Comparison of ENCODE assay signal across 15 cellular contexts in genomic region chr7:47711776-47712175, GRCh38.
A peak's percentile ranks its signal among the peaks of the same experiment; 100 is the strongest.
DNase-seq lines count a peak whose midpoint lies in the region; ATAC-seq and TF ChIP-seq lines count a peak whose summit lies in the region.
"Had no signal": no experiment of that assay in that cellular context is flagged by ENCODE, and none has a peak within 500 bp of the region (broad histone marks: within the 10 kb centered on the region; RNA-seq: fewer than 3 reads in every experiment).

No MANE protein-coding gene starts in this region.

- no peak overlapping the region for H4K91ac ChIP-seq in IMR-90 (ENCODE audit: insufficient read depth, low read depth, low read length)

- H3K36me3 Mint-ChIP-seq in stimulated activated effector memory CD8-positive, alpha-beta T cell treated with anti-CD3 and anti-CD28 coated beads, Interleukin-12 subunit alpha, Interleukin-12 subunit beta, amount 100 ng/mL, for 72 hours: no peaks in the 10 kb centered on the region
- H3K36me3 Mint-ChIP-seq: CD4-positive, alpha-beta memory T cell had no signal

- 88% methylated on average over 8 of the region's 12 CpGs; no CpG with 5 or more reads in 1 of the 2 experiments for WGBS in IMR-90 (ENCODE audit: extremely low coverage in 2 of 2, insufficient read length in 1 of 2), 2 experiments

- no peak overlapping the region for H3K56ac ChIP-seq in IMR-90 (ENCODE audit: extremely low read depth, insufficient read depth, low read length)

- H3K4me1 ChIP-seq in IMR-90 (ENCODE audit: control insufficient read depth, insufficient read depth, low read length): peaks cover 3% of the 10 kb centered on the region; the same call in 1 of the 2 replicates
- peaks cover 19% of the 10 kb centered on the region for H3K4me1 ChIP-seq in Panc1 (ENCODE audit: control insufficient read depth, insufficient read depth, low read length)

- H4K8ac ChIP-seq in IMR-90 (ENCODE audit: low read depth in 2 of 2, low read length in 2 of 2): no peak overlapping the region

- no peaks in the 10 kb centered on the region for H3K9me2 ChIP-seq in neural cell (ENCODE audit: insufficient read depth, low read length)

- H3K23ac ChIP-seq in IMR-90 (ENCODE audit: low read depth, low read length): no peak overlapping the region

- dilution Hi-C loops in IMR-90 (cut with HindIII; ENCODE audit: low sequenced_read_pairs, unreplicated experiment): no loop called here

- TF ChIP-seq EP300 in neural cell (conservative IDR thresholded peaks at IDR 0.05; ENCODE audit: poor library complexity, severe bottlenecking): no peak

- H4K5ac ChIP-seq in IMR-90 (ENCODE audit: low read depth, low read length): no peak overlapping the region

- H3K36me3 ChIP-seq in IMR-90 (ENCODE audit: control insufficient read depth, insufficient read depth, low read length) (no peaks in the 10 kb centered on the region), Panc1 (ENCODE audit: control insufficient read depth, insufficient read depth, low read length) (no peaks in the 10 kb centered on the region), neural cell (ENCODE audit: insufficient read depth, low read length) (no peaks in the 10 kb centered on the region)

- POLR2A ChIA-PET in IMR-90 (lab: Charles Lee; ENCODE audit: unreplicated experiment) (no interaction called here), Panc1 (lab: Charles Lee) (interaction anchor here (0.6 to 0.8 kb wide), 2 partner anchors 18 to 91 kb away, joined by 4 to 8 read pairs; no protein-coding TSS in a partner anchor), HEK293T (lab: Yijun Ruan, JAX) (no interaction called here)

- intact Hi-C loops in IMR-90 (cut with micrococcal nuclease): no loop called here
- intact Hi-C loops in Panc1 (cut with micrococcal nuclease; ENCODE audit: unreplicated experiment): no loop called here
- intact Hi-C loops in left colon (cut with DNase I, micrococcal nuclease): no loop called here
- intact Hi-C loops in head of caudate nucleus (cut with DNase I): no loop called here

- peak overlapping the region; percentile 71; the same call in 1 of the 2 replicates for H2AK5ac ChIP-seq in IMR-90 (ENCODE audit: low read depth, low read length)

- H2BK5ac ChIP-seq in IMR-90 (ENCODE audit: low read depth, low read length, poor library complexity, severe bottlenecking): no peak overlapping the region

- TF ChIP-seq CTCF in IMR-90 (conservative IDR thresholded peaks at IDR 0.05; ENCODE audit: low read depth, low read length) (no peak), Panc1 (IDR thresholded peaks at IDR 0.05) (no peak), neural cell (IDR thresholded peaks at IDR 0.05; ENCODE audit: poor library complexity, severe bottlenecking) (no peak)

- no peaks in the 10 kb centered on the region for H3F3A ChIP-seq in neural cell (ENCODE audit: insufficient read depth, low read length, poor library complexity, severe bottlenecking)

- in situ Hi-C loops in IMR-90 (cut with MboI; ENCODE audit: low sequenced_read_pairs): no loop called here
- in situ Hi-C loops in Panc1 (cut with HindIII; ENCODE audit: low pct_unique_long_range_greater_than_20kb, low sequenced_read_pairs): no loop called here

- H3K9ac ChIP-seq in IMR-90 (ENCODE audit: low read depth, low read length): no peak overlapping the region
- no peak overlapping the region for H3K9ac ChIP-seq in neural cell (ENCODE audit: low read length)

- no peak overlapping the region for H2BK20ac ChIP-seq in IMR-90 (ENCODE audit: low read depth, low read length)

- H3K9me1 ChIP-seq in IMR-90 (ENCODE audit: insufficient read depth, low read length): 0 out of 2 replicates have a peak, but pooled peaks cover 3% of the 10 kb centered on the region

- H3K4me2 ChIP-seq in IMR-90 (ENCODE audit: low read depth, low read length) (no peak overlapping the region), neural cell (ENCODE audit: low read length) (no peak overlapping the region)

- H3K9me3 ChIP-seq in IMR-90 (ENCODE audit: control insufficient read depth, insufficient read depth, low read length) (no peaks in the 10 kb centered on the region), Panc1 (ENCODE audit: control insufficient read depth, insufficient read depth, low read depth, low read length) (no peaks in the 10 kb centered on the region), neural cell (ENCODE audit: low read length) (no peaks in the 10 kb centered on the region)

- H4K20me1 ChIP-seq in IMR-90 (ENCODE audit: insufficient read depth, low read length) (no peaks in the 10 kb centered on the region), neural cell (ENCODE audit: insufficient read depth) (no peaks in the 10 kb centered on the region)

- BruUV-seq in IMR-90 (replicated peaks; lab: Mats Ljungman, UMichigan) (no TSS peak), Panc1 (replicated peaks; lab: Mats Ljungman, UMichigan) (no TSS peak)

- no peaks in the 10 kb centered on the region for H3K79me1 ChIP-seq in IMR-90 (ENCODE audit: low read depth in 1 of 2, low read length in 2 of 2)

- TF ChIP-seq RAD21 in IMR-90 (IDR thresholded peaks at IDR 0.05; ENCODE audit: low read length) (no peak), neural cell (conservative IDR thresholded peaks at IDR 0.05) (no peak)

- no peak for TF ChIP-seq POLR2A in IMR-90 (IDR thresholded peaks at IDR 0.05; ENCODE audit: low read depth, low read length)

- H3K4me3 ChIP-seq in IMR-90 (ENCODE audit: insufficient read depth, low read depth, low read length) (no peak overlapping the region), Panc1 (ENCODE audit: low read depth in 2 of 2, low read length in 2 of 2) (no peak overlapping the region), neural cell (ENCODE audit: low read length) (peak overlapping the region; percentile 29)

- peak overlapping the region; percentile 78 for H2AK9ac ChIP-seq in IMR-90 (replicated peaks; ENCODE audit: low read depth, low read length, poor library complexity)

- no peaks in the 10 kb centered on the region for H3K27me3 ChIP-seq in IMR-90 (ENCODE audit: control insufficient read depth, insufficient read depth, low read length)
- H3K27me3 ChIP-seq in Panc1 (ENCODE audit: control insufficient read depth, insufficient read depth, low read length): no peaks in the 10 kb centered on the region
- H3K27me3 ChIP-seq in neural cell (ENCODE audit: insufficient read depth, low read depth, low read length): no peaks in the 10 kb centered on the region

- H2BK120ac ChIP-seq in IMR-90 (ENCODE audit: low read depth, low read length): no peak overlapping the region

- no peaks in the 10 kb centered on the region for H3K9me3 Mint-ChIP-seq in stimulated activated effector memory CD8-positive, alpha-beta T cell treated with anti-CD3 and anti-CD28 coated beads, Interleukin-12 subunit alpha, Interleukin-12 subunit beta, amount 100 ng/mL, for 72 hours
- H3K9me3 Mint-ChIP-seq: CD4-positive, alpha-beta memory T cell had no signal

- H2AFZ ChIP-seq in IMR-90 (replicated peaks; ENCODE audit: low read length, poor library complexity): no peak overlapping the region
- H2AFZ ChIP-seq in neural cell (ENCODE audit: low read depth, low read length): no peak overlapping the region

- H3K27ac Mint-ChIP-seq in stimulated activated effector memory CD8-positive, alpha-beta T cell treated with anti-CD3 and anti-CD28 coated beads, Interleukin-12 subunit alpha, Interleukin-12 subunit beta, amount 100 ng/mL, for 72 hours: no peak overlapping the region
- H3K27ac Mint-ChIP-seq: CD4-positive, alpha-beta memory T cell had no signal

- no peaks in the 10 kb centered on the region for H3K4me1 Mint-ChIP-seq in stimulated activated effector memory CD8-positive, alpha-beta T cell treated with anti-CD3 and anti-CD28 coated beads, Interleukin-12 subunit alpha, Interleukin-12 subunit beta, amount 100 ng/mL, for 72 hours
- H3K4me1 Mint-ChIP-seq: CD4-positive, alpha-beta memory T cell had no signal

- no peak overlapping the region for H3K4me3 Mint-ChIP-seq in stimulated activated effector memory CD8-positive, alpha-beta T cell treated with anti-CD3 and anti-CD28 coated beads, Interleukin-12 subunit alpha, Interleukin-12 subunit beta, amount 100 ng/mL, for 72 hours
- H3K4me3 Mint-ChIP-seq: CD4-positive, alpha-beta memory T cell had no signal

- no peak overlapping the region for H3K14ac ChIP-seq in IMR-90 (replicated peaks; ENCODE audit: low read depth, low read length)

- no peaks in the 10 kb centered on the region for H3K79me2 ChIP-seq in neural cell (replicated peaks; ENCODE audit: insufficient read depth, low read length)

- no peak overlapping the region for H3K4ac ChIP-seq in IMR-90 (ENCODE audit: low read depth, low read length)

- DNase-seq in IMR-90 (no peak), Panc1 (ENCODE audit: low read depth, low spot score) (no peak), left colon (no peak), HEK293T (ENCODE audit: extremely low spot score) (no peak), head of caudate nucleus (no peak)
- DNase-seq in stimulated activated effector memory CD8-positive, alpha-beta T cell treated with anti-CD3 and anti-CD28 coated beads, Interleukin-12 subunit alpha, Interleukin-12 subunit beta, amount 100 ng/mL, for 72 hours (ENCODE audit: low spot score in 2 of 2): no peak
- DNase-seq: C1 segment of cervical spinal cord; Calu3; CD4-positive, alpha-beta memory T cell; COR-L47; DMS53; DMS79 treated with DMSO at 0.1 percent for 48 hours; H7 had no signal

- CTCF ChIA-PET in IMR-90 (lab: Yijun Ruan, JAX): interaction anchor here (0.8 kb wide), 1 partner anchor 199 kb away, joined by 3 read pairs; no protein-coding TSS in a partner anchor
- CTCF ChIA-PET in Panc1 (lab: Charles Lee): interaction anchor here (0.7 kb wide), 1 partner anchor 23 kb away, joined by 14 read pairs; no protein-coding TSS in a partner anchor
- CTCF ChIA-PET in HEK293T (lab: Yijun Ruan, JAX): no interaction called here

- H3K27ac ChIP-seq in IMR-90 (ENCODE audit: insufficient read depth, low read length) (no peak overlapping the region), Panc1 (ENCODE audit: low read length) (peak overlapping the region; percentile 12), neural cell (ENCODE audit: low read length) (peak overlapping the region; percentile 5)

- H3K18ac ChIP-seq in IMR-90 (ENCODE audit: low read depth, low read length): no peak overlapping the region

- ATAC-seq in IMR-90 (ENCODE audit: low read depth): no peak
- no peak for ATAC-seq in Panc1
- no peak for ATAC-seq in left colon
- ATAC-seq in stimulated activated effector memory CD8-positive, alpha-beta T cell treated with anti-CD3 and anti-CD28 coated beads, Interleukin-12 subunit alpha, Interleukin-12 subunit beta, amount 100 ng/mL, for 72 hours: no peak
- ATAC-seq: HCT116 had no signal

- 0 out of 3 replicates have a peak overlapping the region, but pooled peaks have one; percentile 67 for H2BK15ac ChIP-seq in IMR-90 (ENCODE audit: low read depth, low read length)

TF ChIP-seq in IMR-90, 13 proteins besides CTCF, POLR2A, EP300 and RAD21:
- TF ChIP-seq BHLHE40 (IDR thresholded peaks at IDR 0.05; ENCODE audit: low read depth, low read length) (no peak), RFX5 (IDR thresholded peaks at IDR 0.05; ENCODE audit: low read depth, low read length) (no peak)

TF ChIP-seq in neural cell, 6 proteins besides CTCF, POLR2A, EP300 and RAD21:
- no peak for TF ChIP-seq POLR2AphosphoS5 (IDR thresholded peaks at IDR 0.05)

TF ChIP-seq in HEK293T, 16 proteins besides CTCF, POLR2A, EP300 and RAD21 (continues in another document):
- no peak for TF ChIP-seq TARDBP (IDR thresholded peaks at IDR 0.05)
- no peak for TF ChIP-seq HDGF (IDR thresholded peaks at IDR 0.05; ENCODE audit: borderline replicate concordance)
- no peak for TF ChIP-seq L3MBTL2 (conservative IDR thresholded peaks at IDR 0.05)
- TF ChIP-seq ARNT (IDR thresholded peaks at IDR 0.05): no peak
- TF ChIP-seq BHLHE40 (IDR thresholded peaks at IDR 0.05; ENCODE audit: borderline replicate concordance): no peak
